ENCODE assay signal across 8 cellular contexts in genomic region chr1:15524283-15525042, GRCh38. TPM values are rescaled to one million over a fixed set of nuclear protein-coding genes. Genes with fewer than 3 reads are reported as not detected.
DNase-seq lines count a peak whose midpoint lies in the region; ATAC-seq and TF ChIP-seq lines count a peak whose summit lies in the region.

No MANE protein-coding gene starts in this region.

- ATAC-seq in GM19452 (IDR thresholded peaks at IDR 0.05; ENCODE audit: unreplicated experiment) = peak; percentile 45

- peak overlapping the region; percentile 61 to 100 (median 89) for H3K4me3 ChIP-seq in dorsolateral prefrontal cortex
- peak overlapping the region; percentile 52 for H3K4me3 ChIP-seq in lower leg skin (ENCODE audit: low read depth, poor library complexity, severe bottlenecking)

- H3K36me3 Mint-ChIP-seq in activated CD4-positive, alpha-beta memory T cell treated with anti-CD3 and anti-CD28 coated beads, Interleukin-2, amount 10 ng/mL, durations not matched to agents 7 days and 5 days (ENCODE audit: low read depth) = peaks cover 6% of the 10 kb centered on the region

- peak overlapping the region; percentile 88 for H3K4me3 Mint-ChIP-seq in activated CD4-positive, alpha-beta memory T cell treated with anti-CD3 and anti-CD28 coated beads, Interleukin-2, amount 10 ng/mL, durations not matched to agents 7 days and 5 days

- H3K27ac Mint-ChIP-seq in activated CD4-positive, alpha-beta memory T cell treated with anti-CD3 and anti-CD28 coated beads, Interleukin-2, amount 10 ng/mL, durations not matched to agents 7 days and 5 days = peak overlapping the region; percentile 95

- no peaks in the 10 kb centered on the region for H3K9me3 Mint-ChIP-seq in activated CD4-positive, alpha-beta memory T cell treated with anti-CD3 and anti-CD28 coated beads, Interleukin-2, amount 10 ng/mL, durations not matched to agents 7 days and 5 days

- H3K4me1 Mint-ChIP-seq in activated CD4-positive, alpha-beta memory T cell treated with anti-CD3 and anti-CD28 coated beads, Interleukin-2, amount 10 ng/mL, durations not matched to agents 7 days and 5 days = peaks cover 59% of the 10 kb centered on the region

- CTCF ChIA-PET in activated CD4-positive, alpha-beta memory T cell treated with anti-CD3 and anti-CD28 coated beads, Interleukin-2, amount 10 ng/mL, durations not matched to agents 7 days and 5 days (lab: Charles Lee) = no interaction called here

- peak overlapping the region; percentile 84 for H3K27ac ChIP-seq in C4-2B
- H3K27ac ChIP-seq in dorsolateral prefrontal cortex = peak overlapping the region; percentile 81 to 100 (median 97)

- no peak for TF ChIP-seq POLR2A in lower leg skin (IDR thresholded peaks at IDR 0.05)

- POLR2A ChIA-PET in activated CD4-positive, alpha-beta memory T cell treated with anti-CD3 and anti-CD28 coated beads, Interleukin-2, amount 10 ng/mL, durations not matched to agents 7 days and 5 days (lab: Charles Lee) = interaction anchor here (1.2 to 3.6 kb wide), 3 partner anchors 10 to 313 kb away, joined by 3 to 18 read pairs (median 11); partner anchors contain the start of gene DDI2

- no peaks in the 10 kb centered on the region for H3K27me3 ChIP-seq in dorsolateral prefrontal cortex

- H3K27me3 Mint-ChIP-seq in activated CD4-positive, alpha-beta memory T cell treated with anti-CD3 and anti-CD28 coated beads, Interleukin-2, amount 10 ng/mL, durations not matched to agents 7 days and 5 days = no peaks in the 10 kb centered on the region

- 0 to 2% methylated on average over 35 to 38 of the region's 87 CpGs for WGBS in lower leg skin, 2 donors

- intact Hi-C loops in dorsolateral prefrontal cortex (cut with DNase I) (loop anchor here (2.0 to 10.0 kb wide), 6 partner anchors 78 to 840 kb away; partner anchors contain the start of genes DDI2 (in 2 of the 2), SZRD1 (in 2 of the 2), EFHD2 (in 1 of the 2) and SPEN (in 1 of the 2)), lower leg skin (cut with DNase I; ENCODE audit: low total_unique reads) (loop anchor here (5.0 kb wide), 1 partner anchor 233 kb away; the partner anchor contains the start of gene FBLIM1)

- DNase-seq in HK-2 (ENCODE audit: unreplicated experiment) (peak; percentile 100), NCI-H82 (lab: John Stamatoyannopoulos, UW) (peak; percentile 100), dorsolateral prefrontal cortex (peak; percentile 98 to 100 (median 99)), lower leg skin (ENCODE audit: low spot score in 2 of 2) (peak; percentile 99 to 100)
- peak; percentile 100 for DNase-seq in activated CD4-positive, alpha-beta memory T cell treated with anti-CD3 and anti-CD28 coated beads, Interleukin-2, amount 10 ng/mL, durations not matched to agents 7 days and 5 days
- DNase-seq in stimulated activated CD4-positive, alpha-beta T cell treated with anti-CD3 and anti-CD28 coated beads, Interleukin-4, amount 100 ng/mL, for 4 hours = peak; percentile 99 to 100

- no peak for TF ChIP-seq CTCF in C4-2B (conservative IDR thresholded peaks at IDR 0.05)
- TF ChIP-seq CTCF in dorsolateral prefrontal cortex (IDR thresholded peaks at IDR 0.05 in 54 of 56, conservative IDR thresholded peaks at IDR 0.05 in 2 of 56; ENCODE audit: low read depth in 1 of 56, partially characterized antibody in 56 of 56) = peak in 3 of 56 donors; percentile 9 to 23 (median 9)
- TF ChIP-seq CTCF in lower leg skin (IDR thresholded peaks at IDR 0.05) = no peak

RNA-seq across cellular contexts. Expression of gene CASP9, which starts 0.4 kb away (rescaled TPM):
- 10 to 100 TPM; 21.5 to 22.4 TPM for total RNA-seq in activated CD4-positive, alpha-beta memory T cell treated with anti-CD3 and anti-CD28 coated beads, Interleukin-2, amount 10 ng/mL, durations not matched to agents 7 days and 5 days
- total RNA-seq in dorsolateral prefrontal cortex (10 to 100 TPM; 12.9 to 32.0 (median 20.8) TPM), lower leg skin (1 to 10 TPM; 4.9 to 8.5 (median 6.5) TPM)

RNA-seq across cellular contexts. Expression of gene DNAJC16, which starts 2.2 kb away (rescaled TPM):
- 10 to 100 TPM; 17.3 to 18.1 TPM for total RNA-seq in activated CD4-positive, alpha-beta memory T cell treated with anti-CD3 and anti-CD28 coated beads, Interleukin-2, amount 10 ng/mL, durations not matched to agents 7 days and 5 days
- 10 to 100 TPM; 25.1 to 54.7 (median 38.7) TPM for total RNA-seq in dorsolateral prefrontal cortex
- 10 to 100 TPM; 14.3 to 20.0 (median 19.7) TPM for total RNA-seq in lower leg skin

RNA-seq across cellular contexts. Expression of gene CELA2B, which starts 48.6 kb away (rescaled TPM):
- total RNA-seq in activated CD4-positive, alpha-beta memory T cell treated with anti-CD3 and anti-CD28 coated beads, Interleukin-2, amount 10 ng/mL, durations not matched to agents 7 days and 5 days = not detected
- total RNA-seq in dorsolateral prefrontal cortex (not detected), lower leg skin (under 1 TPM in 1 of 4 donors, not detected in 3; 0.49 TPM)

Comparison
In these comparisons a context has a peak if more than half of its experiments do, and no peak if none do; other contexts are left out.
1. Peak in every context shown above with its lines: DNase-seq, ATAC-seq, H3K4me3 ChIP-seq and H3K27ac ChIP-seq.